23 cellular contexts compared by ENCODE assay signal in the genomic region with DNA sequence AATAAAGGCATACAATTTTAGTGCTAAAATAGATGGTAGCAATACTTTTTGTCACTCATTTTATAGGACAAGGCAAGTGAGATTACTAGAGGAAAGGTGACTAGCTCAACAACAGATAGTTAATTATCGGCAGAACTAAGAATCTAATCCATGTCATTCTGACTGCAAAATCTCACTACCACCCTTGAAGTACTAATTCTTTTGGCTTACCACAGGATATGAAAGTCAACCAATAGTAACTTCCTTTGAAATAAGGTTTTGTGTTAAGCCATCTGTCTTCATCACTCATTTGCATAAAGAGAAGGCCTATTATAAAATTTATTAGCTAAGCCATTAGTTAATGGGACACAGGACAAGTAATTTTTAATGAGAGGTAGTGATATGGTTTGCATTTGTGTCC.
"Had no signal": no experiment of that assay in that cellular context is flagged by ENCODE, and none has a peak within 500 bp of the region (broad histone marks: within the 10 kb centered on the region; RNA-seq: fewer than 3 reads in every experiment).

No MANE protein-coding gene starts in this region.

- H3K36me3 ChIP-seq: gastrocnemius medialis, lower lobe of right lung, prostate gland, right atrium auricular region, stomach, thyroid gland, vagina had no signal

- ATAC-seq: esophagus mucosa; gastrocnemius medialis; left ventricle myocardium superior; lower lobe of right lung; naive thymus-derived CD8-positive, alpha-beta T cell; sciatic nerve; stimulated activated effector memory CD8-positive, alpha-beta T cell treated with anti-CD3 and anti-CD28 coated beads, Interleukin-12 subunit alpha, Interleukin-12 subunit beta, amount 100 ng/mL, for 72 hours had no signal

- H3K9me3 ChIP-seq: gastrocnemius medialis, lower lobe of right lung, prostate gland, thyroid gland, vagina had no signal

- H3K27me3 ChIP-seq: gastrocnemius medialis, right atrium auricular region, stomach, thyroid gland, vagina had no signal

- H3K27ac Mint-ChIP-seq: endodermal cell; naive thymus-derived CD8-positive, alpha-beta T cell; nephron progenitor cell; stimulated activated effector memory CD8-positive, alpha-beta T cell treated with anti-CD3 and anti-CD28 coated beads, Interleukin-12 subunit alpha, Interleukin-12 subunit beta, amount 100 ng/mL, for 72 hours had no signal

- H3K4me3 ChIP-seq: gastrocnemius medialis, lower lobe of right lung, prostate gland, right atrium auricular region, stomach, thyroid gland, vagina had no signal

- DNase-seq: effector CD8-positive, alpha-beta T cell; endodermal cell; foreskin fibroblast; gastrocnemius medialis; head of caudate nucleus; left ventricle myocardium superior; lower lobe of right lung; naive thymus-derived CD8-positive, alpha-beta T cell; nephron progenitor cell; nucleus accumbens; stimulated activated CD4-positive, alpha-beta T cell treated with anti-CD3 and anti-CD28 coated beads, Interleukin-2, amount 100 ng/mL, for 24 hours; stimulated activated CD4-positive, alpha-beta T cell treated with anti-CD3 and anti-CD28 coated beads, Interleukin-4, amount 100 ng/mL, for 24 hours; stimulated activated naive CD4-positive, alpha-beta T cell treated with Interleukin-2 at 50 U/mL for 16 hours; stomach; thyroid gland; trophoblast cell had no signal

- H3K36me3 Mint-ChIP-seq: stimulated activated effector memory CD8-positive, alpha-beta T cell treated with anti-CD3 and anti-CD28 coated beads, Interleukin-12 subunit alpha, Interleukin-12 subunit beta, amount 100 ng/mL, for 72 hours had no signal

- H3K27ac ChIP-seq: epithelial cell of prostate, gastrocnemius medialis, lower lobe of right lung, prostate gland, right atrium auricular region, stomach, thyroid gland, vagina had no signal

- H3K4me3 Mint-ChIP-seq: endodermal cell; naive thymus-derived CD8-positive, alpha-beta T cell; nephron progenitor cell; stimulated activated effector memory CD8-positive, alpha-beta T cell treated with anti-CD3 and anti-CD28 coated beads, Interleukin-12 subunit alpha, Interleukin-12 subunit beta, amount 100 ng/mL, for 72 hours had no signal

- H3K4me1 ChIP-seq: gastrocnemius medialis, lower lobe of right lung, prostate gland, right atrium auricular region, stomach, thyroid gland, vagina had no signal

- H3K4me1 Mint-ChIP-seq: nephron progenitor cell; stimulated activated effector memory CD8-positive, alpha-beta T cell treated with anti-CD3 and anti-CD28 coated beads, Interleukin-12 subunit alpha, Interleukin-12 subunit beta, amount 100 ng/mL, for 72 hours had no signal
